In genomic region chr20:11745160-11745559, GRCh38 we compare ENCODE assay signal across 9 cellular contexts.
"Had no signal": no experiment of that assay in that cellular context is flagged by ENCODE, and none has a peak within 500 bp of the region (broad histone marks: within the 10 kb centered on the region; RNA-seq: fewer than 3 reads in every experiment).

No MANE protein-coding gene starts in this region.

- H3K4me3 ChIP-seq: GM23248, GM23338, HAP-1 had no signal

- H2AFZ ChIP-seq: GM23248, GM23338 had no signal

- H3K27ac ChIP-seq: GM23248 had no signal

- H3K9me3 ChIP-seq: HAP-1 had no signal

- ATAC-seq: GM23338, HCT116 had no signal

- H3K9ac ChIP-seq: GM23248 had no signal

- DNase-seq: GM23248, GOT3, H7, H9, HCEC 1CT, HFFc6 had no signal

- H3K4me2 ChIP-seq: GM23338 had no signal

- H3K36me3 ChIP-seq: HAP-1 had no signal
